ENCODE assay signal across 11 cellular contexts in genomic region chr15:63244976-63245645, GRCh38. TPM values are rescaled to one million over a fixed set of nuclear protein-coding genes. Genes with fewer than 3 reads are reported as not detected.
DNase-seq lines count a peak whose midpoint lies in the region; ATAC-seq, FAIRE-seq and TF ChIP-seq lines count a peak whose summit lies in the region.
"Had no signal": no experiment of that assay in that cellular context is flagged by ENCODE, and none has a peak within 500 bp of the region (broad histone marks: within the 10 kb centered on the region; RNA-seq: fewer than 3 reads in every experiment).

No MANE protein-coding gene starts in this region.

- CTCF ChIA-PET in CD4-positive, alpha-beta memory T cell (lab: Charles Lee; ENCODE audit: partially characterized antibody) = interaction anchor here (0.7 to 2.8 kb wide), 4 partner anchors 12 to 1205 kb away, joined by 3 to 10 read pairs (median 4); no protein-coding TSS in a partner anchor

- H3K14ac ChIP-seq in trophoblast cell (ENCODE audit: low read length) = no peak overlapping the region

- H3K4me3 ChIP-seq in CD4-positive, alpha-beta memory T cell (ENCODE audit: low read length in 2 of 2) = no peak overlapping the region
- H3K4me3 ChIP-seq in trophoblast cell (ENCODE audit: low read depth, low read length) (no peak overlapping the region), endodermal cell (ENCODE audit: low read length) (no peak overlapping the region)
- H3K4me3 ChIP-seq: HAP-1 had no signal

- POLR2A ChIA-PET in CD4-positive, alpha-beta memory T cell (lab: Charles Lee; ENCODE audit: partially characterized antibody) = interaction anchor here (1.2 to 4.1 kb wide), 5 partner anchors 12 to 88 kb away, joined by 3 to 21 read pairs (median 6); partner anchors contain the start of genes RAB8B and RPS27L

- peaks cover 20% of the 10 kb centered on the region for H3K36me3 ChIP-seq in CD4-positive, alpha-beta memory T cell (ENCODE audit: insufficient read depth, low read length)
- peaks cover 1 to 6% of the 10 kb centered on the region in 2 experiments for H3K36me3 ChIP-seq in trophoblast cell (ENCODE audit: control insufficient read depth in 1 of 2, insufficient read depth in 2 of 2, low read length in 2 of 2)
- H3K36me3 ChIP-seq in endodermal cell (ENCODE audit: control insufficient read depth, insufficient read depth, low read length) = peaks cover 17% of the 10 kb centered on the region

- H3K27ac ChIP-seq in CD4-positive, alpha-beta memory T cell (ENCODE audit: low read depth, low read length) = peak overlapping the region; percentile 23
- no peak overlapping the region for H3K27ac ChIP-seq in trophoblast cell (ENCODE audit: low read depth, low read length)
- no peak overlapping the region for H3K27ac ChIP-seq in endodermal cell (ENCODE audit: low read depth, low read length)

- no peak overlapping the region for H4K8ac ChIP-seq in trophoblast cell (ENCODE audit: low read depth, low read length)

- H3K4me3 Mint-ChIP-seq in CD4-positive, alpha-beta memory T cell = peak overlapping the region in 5 of 8 donors; percentile 6 to 54 (median 21)
- no peak overlapping the region for H3K4me3 Mint-ChIP-seq in effector memory CD8-positive, alpha-beta T cell
- H3K4me3 Mint-ChIP-seq in endodermal cell = no peak overlapping the region

- H3K79me2 ChIP-seq in trophoblast cell (ENCODE audit: control insufficient read depth, insufficient read depth, low read length, poor library complexity) = no peaks in the 10 kb centered on the region

- ATAC-seq in effector memory CD8-positive, alpha-beta T cell (replicated peaks) = peak; percentile 82

- no peak overlapping the region for H2BK120ac ChIP-seq in trophoblast cell (ENCODE audit: insufficient read depth, low read length, poor library complexity)

- no peaks in the 10 kb centered on the region for H3K9me3 Mint-ChIP-seq in CD4-positive, alpha-beta memory T cell
- H3K9me3 Mint-ChIP-seq in effector memory CD8-positive, alpha-beta T cell = no peaks in the 10 kb centered on the region
- H3K9me3 Mint-ChIP-seq in endodermal cell = peaks cover 21% of the 10 kb centered on the region

- peak overlapping the region; percentile 32 to 94 (median 82) for H3K27ac Mint-ChIP-seq in CD4-positive, alpha-beta memory T cell
- peak overlapping the region; percentile 85 to 88 for H3K27ac Mint-ChIP-seq in effector memory CD8-positive, alpha-beta T cell
- H3K27ac Mint-ChIP-seq in endodermal cell = no peak overlapping the region

- FAIRE-seq in HTR-8/SVneo (lab: Jason Lieb, UNC) = no peak

- H2AFZ ChIP-seq in trophoblast cell (ENCODE audit: insufficient read depth, low read length, poor library complexity) = no peak overlapping the region

- no peaks in the 10 kb centered on the region for H3K9me3 ChIP-seq in CD4-positive, alpha-beta memory T cell (ENCODE audit: control insufficient read depth in 1 of 2, low read length in 2 of 2)
- H3K9me3 ChIP-seq in trophoblast cell (ENCODE audit: insufficient read depth, low read depth, low read length) = no peaks in the 10 kb centered on the region
- H3K9me3 ChIP-seq in endodermal cell (ENCODE audit: control insufficient read depth, low read length) = peaks cover 23% of the 10 kb centered on the region

- no peak overlapping the region for H4K12ac ChIP-seq in trophoblast cell (ENCODE audit: low read depth, low read length)

- H3K27me3 Mint-ChIP-seq in CD4-positive, alpha-beta memory T cell = no peaks in the 10 kb centered on the region
- no peaks in the 10 kb centered on the region for H3K27me3 Mint-ChIP-seq in effector memory CD8-positive, alpha-beta T cell
- no peaks in the 10 kb centered on the region for H3K27me3 Mint-ChIP-seq in endodermal cell (ENCODE audit: insufficient read depth)

- H2BK12ac ChIP-seq in trophoblast cell (ENCODE audit: low read length) = no peak overlapping the region

- no peak overlapping the region for H2BK5ac ChIP-seq in trophoblast cell (ENCODE audit: low read depth, low read length, poor library complexity)

- no CpG with 5 or more reads among the region's 5 CpGs for WGBS in trophoblast cell (ENCODE audit: extremely low coverage, insufficient coverage, insufficient read length)
- WGBS in endodermal cell (ENCODE audit: insufficient coverage in 1 of 2, insufficient read length in 1 of 2), 2 experiments = 97 to 100% methylated on average over 2 to 4 of the region's 5 CpGs

- H3K27me3 ChIP-seq in CD4-positive, alpha-beta memory T cell (ENCODE audit: insufficient read depth, low read length) = no peaks in the 10 kb centered on the region
- no peaks in the 10 kb centered on the region for H3K27me3 ChIP-seq in trophoblast cell (ENCODE audit: insufficient read depth, low read length)
- H3K27me3 ChIP-seq in endodermal cell (ENCODE audit: control insufficient read depth, insufficient read depth, low read length, poor library complexity, severe bottlenecking) = no peaks in the 10 kb centered on the region

- H3K9ac ChIP-seq in trophoblast cell (ENCODE audit: low read length) (no peak overlapping the region), endodermal cell (ENCODE audit: extremely low read depth, low read length, poor library complexity, severe bottlenecking) (no peak overlapping the region)

- peak; percentile 17 to 76 (median 37) for DNase-seq in CD4-positive, alpha-beta memory T cell
- DNase-seq in T-helper 22 cell (ENCODE audit: low read depth) (peak; percentile 5), trophoblast cell (peak; percentile 47 to 72), NCI-H1436 (lab: John Stamatoyannopoulos, UW) (no peak), endodermal cell (no peak), HTR-8/SVneo (ENCODE audit: insufficient read length, low spot score) (no peak), AG08396 (ENCODE audit: low spot score) (no peak)
- no peak for DNase-seq in effector memory CD8-positive, alpha-beta T cell
- DNase-seq: DMS 273 treated with DMSO at 0.1 percent for 48 hours, NCI-H1105 had no signal

- H3K4me1 ChIP-seq in CD4-positive, alpha-beta memory T cell (ENCODE audit: insufficient read depth, low read length) = peaks cover 30% of the 10 kb centered on the region
- H3K4me1 ChIP-seq in trophoblast cell (ENCODE audit: control insufficient read depth in 1 of 2, insufficient read depth in 2 of 2, low read length in 2 of 2) (no peaks in the 10 kb centered on the region), endodermal cell (ENCODE audit: control insufficient read depth, insufficient read depth, low read length) (no peaks in the 10 kb centered on the region)

- no peak overlapping the region for H3K18ac ChIP-seq in trophoblast cell (ENCODE audit: low read length)

- no peaks in the 10 kb centered on the region for H3K79me1 ChIP-seq in trophoblast cell (ENCODE audit: low read length)

- H4K91ac ChIP-seq in trophoblast cell (ENCODE audit: low read depth, low read length) = no peak overlapping the region

- intact Hi-C loops in CD4-positive, alpha-beta memory T cell (cut with micrococcal nuclease) = loop anchor here (1.0 to 2.0 kb wide), 2 partner anchors 52 to 88 kb away; partner anchors contain the start of gene RPS27L

- peaks cover 48 to 53% of the 10 kb centered on the region in 2 donors for H3K36me3 Mint-ChIP-seq in CD4-positive, alpha-beta memory T cell
- H3K36me3 Mint-ChIP-seq in effector memory CD8-positive, alpha-beta T cell (ENCODE audit: insufficient read depth) = peaks cover 83% of the 10 kb centered on the region
- H3K36me3 Mint-ChIP-seq in endodermal cell (ENCODE audit: low read depth) = peaks cover 44% of the 10 kb centered on the region

- H2AK5ac ChIP-seq in trophoblast cell (ENCODE audit: low read length) = no peak overlapping the region

- no peak overlapping the region for H3K4me2 ChIP-seq in trophoblast cell (ENCODE audit: low read length)

- no peak overlapping the region for H3K23ac ChIP-seq in trophoblast cell (ENCODE audit: low read length)

- no peak overlapping the region for H3K4ac ChIP-seq in trophoblast cell (ENCODE audit: low read depth, low read length)

- TF ChIP-seq CTCF in endodermal cell (conservative IDR thresholded peaks at IDR 0.05) = no peak

- peaks cover 39 to 69% (median 52%) of the 10 kb centered on the region in 4 donors for H3K4me1 Mint-ChIP-seq in CD4-positive, alpha-beta memory T cell
- peaks cover 54 to 58% of the 10 kb centered on the region in 2 donors for H3K4me1 Mint-ChIP-seq in effector memory CD8-positive, alpha-beta T cell (ENCODE audit: low read depth in 2 of 2)
- H3K4me1 Mint-ChIP-seq in endodermal cell = peaks cover 7% of the 10 kb centered on the region

RNA-seq across cellular contexts. Expression of gene APH1B, which starts 32.3 kb away (rescaled TPM):
- total RNA-seq in CD4-positive, alpha-beta memory T cell = 10 to 100 TPM; 23.0 to 28.4 TPM
- polyA plus RNA-seq in CD4-positive, alpha-beta memory T cell = 10 to 100 TPM; 11.9 to 13.3 TPM
- 5.0 and 5.7 TPM in 2 replicates for polyA plus RNA-seq in trophoblast cell (2013)
- 10 to 100 TPM; 19.5 to 22.7 TPM for total RNA-seq in endodermal cell
- polyA plus RNA-seq in endodermal cell (2013, experiment 1 of 2) = 12.3 TPM
- polyA plus RNA-seq in endodermal cell (2013, experiment 2 of 2) = 10.4 TPM

RNA-seq across cellular contexts. Expression of gene RAB8B, which starts 55.7 kb away (rescaled TPM):
- total RNA-seq in CD4-positive, alpha-beta memory T cell = 10 to 100 TPM; 86.0 to 86.4 TPM
- polyA plus RNA-seq in CD4-positive, alpha-beta memory T cell = 10 to 100 TPM; 35.1 to 58.3 TPM
- polyA plus RNA-seq in trophoblast cell (2013) = 72.5 and 74.2 TPM in 2 replicates
- 10 to 100 TPM; 21.9 to 28.8 TPM for total RNA-seq in endodermal cell
- polyA plus RNA-seq in endodermal cell (2013, experiment 1 of 2) = 27.5 TPM
- polyA plus RNA-seq in endodermal cell (2013, experiment 2 of 2) = 27.5 TPM

Comparison
In these comparisons a context has a peak if more than half of its experiments do, and no peak if none do; other contexts are left out.
1. DNase-seq: peak in CD4-positive, alpha-beta memory T cell (5 of 5), T-helper 22 cell (single experiment) and trophoblast cell (2 of 2); none in effector memory CD8-positive, alpha-beta T cell (0 of 3), NCI-H1436 (single experiment), endodermal cell (single experiment), HTR-8/SVneo (single experiment) and AG08396 (single experiment).
2. H3K4me3 Mint-ChIP-seq: peak in CD4-positive, alpha-beta memory T cell (5 of 8); none in effector memory CD8-positive, alpha-beta T cell (0 of 2) and endodermal cell (single experiment).